ENCODE assay signal across 29 cellular contexts in the genomic region with DNA sequence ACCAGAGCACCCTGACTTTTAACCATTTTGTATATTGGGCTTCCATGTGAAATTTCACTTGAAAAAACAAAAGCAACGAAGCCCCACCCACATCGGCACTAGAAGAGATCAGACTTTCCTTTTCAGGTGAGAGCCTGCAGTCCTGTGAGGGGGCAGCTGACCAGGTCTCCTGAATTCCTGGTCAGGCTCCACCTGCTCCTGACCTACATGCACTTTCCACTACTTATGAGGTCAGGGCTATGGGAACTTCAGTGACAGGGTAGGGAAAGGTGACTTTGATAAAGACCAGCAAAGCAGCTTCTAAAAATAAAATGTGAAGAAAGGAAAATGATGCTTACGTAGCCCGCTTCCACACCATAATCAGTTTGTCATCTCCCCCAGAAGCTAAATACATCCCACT.
"Had no signal": no experiment of that assay in that cellular context is flagged by ENCODE, and none has a peak within 500 bp of the region (broad histone marks: within the 10 kb centered on the region; RNA-seq: fewer than 3 reads in every experiment).

No MANE protein-coding gene starts in this region.

- H3K4me1 Mint-ChIP-seq: WTC11 had no signal

- H3K4me3 ChIP-seq: ascending aorta, body of pancreas, Peyer's patch had no signal

- DNase-seq: activated CD4-positive, alpha-beta T cell treated with anti-CD3 and anti-CD28 coated beads for 48 hours; activated CD4-positive, alpha-beta T cell treated with anti-CD3 and anti-CD28 coated beads, Interleukin-2, amount 50 U/mL, for 4 hours; activated CD4-positive, CD25-positive, alpha-beta regulatory T cell treated with anti-CD3 and anti-CD28 coated beads, Interleukin-2, amount 50 U/mL, for 72 hours; activated CD8-positive, alpha-beta memory T cell treated with anti-CD3 and anti-CD28 coated beads, Interleukin-2, amount 50 U/mL, for 48 hours; activated CD8-positive, alpha-beta T cell treated with anti-CD3 and anti-CD28 coated beads, Interleukin-2, amount 10 ng/mL, durations not matched to agents 7 days and 5 days; activated effector memory CD4-positive, alpha-beta T cell treated with anti-CD3 and anti-CD28 coated beads, Interleukin-2, amount 50 U/mL, for 16 hours; activated naive CD4-positive, alpha-beta T cell treated with Interleukin-2 at 50 U/mL for 16 hours; activated naive CD8-positive, alpha-beta T cell treated with anti-CD3 and anti-CD28 coated beads, Interleukin-2, amount 50 U/mL, for 24 hours; activated T-cell treated with anti-CD3 and anti-CD28 coated beads, Interleukin-2, amount 50 U/mL, for 24 hours; amniotic stem cell; body of pancreas; NCI-H1092; NCI-H1930; NCI-H2107; NCI-H2171 treated with DMSO at 0.1 percent for 48 hours; NCI-H345; NCI-H510A; NCI-H526 treated with DMSO at 0.1 percent for 48 hours; NK-92 treated with Interleukin-12 subunit alpha and Interleukin-12 subunit beta, amount 100 ng/mL, for 24 hours; Peyer's patch; SHP77 treated with DMSO at 0.1 percent for 48 hours; T-helper 17 cell; T-helper 9 cell had no signal

- H3K27ac Mint-ChIP-seq: activated CD8-positive, alpha-beta T cell treated with anti-CD3 and anti-CD28 coated beads, Interleukin-2, amount 10 ng/mL, durations not matched to agents 7 days and 5 days; activated naive CD8-positive, alpha-beta T cell treated with anti-CD3 and anti-CD28 coated beads, Interleukin-2, amount 50 U/mL, for 24 hours; activated T-cell treated with anti-CD3 and anti-CD28 coated beads, Interleukin-2, amount 50 U/mL, for 24 hours; IgD-negative memory B cell; T-helper 17 cell; WTC11 had no signal

- H3K27ac ChIP-seq: ascending aorta, body of pancreas, KMS-11, Peyer's patch, RWPE1 had no signal

- H3K9ac ChIP-seq: KMS-11 had no signal

- H3K9me3 ChIP-seq: ascending aorta, body of pancreas, Peyer's patch had no signal

- ATAC-seq: activated naive CD4-positive, alpha-beta T cell treated with anti-CD3 and anti-CD28 coated beads, Interleukin-2, amount 50 U/mL, for 72 hours; activated naive CD8-positive, alpha-beta T cell treated with anti-CD3 and anti-CD28 coated beads, Interleukin-2, amount 50 U/mL, for 24 hours; body of pancreas; T-helper 17 cell; WTC11 had no signal

- H3K27me3 ChIP-seq: ascending aorta, body of pancreas, Peyer's patch had no signal

- H3K4me3 Mint-ChIP-seq: activated CD8-positive, alpha-beta T cell treated with anti-CD3 and anti-CD28 coated beads, Interleukin-2, amount 10 ng/mL, durations not matched to agents 7 days and 5 days; activated naive CD8-positive, alpha-beta T cell treated with anti-CD3 and anti-CD28 coated beads, Interleukin-2, amount 50 U/mL, for 24 hours; activated T-cell treated with anti-CD3 and anti-CD28 coated beads, Interleukin-2, amount 50 U/mL, for 24 hours; IgD-negative memory B cell; T-helper 17 cell; WTC11 had no signal

- H3K27me3 Mint-ChIP-seq: activated naive CD8-positive, alpha-beta T cell treated with anti-CD3 and anti-CD28 coated beads, Interleukin-2, amount 50 U/mL, for 24 hours; activated T-cell treated with anti-CD3 and anti-CD28 coated beads, Interleukin-2, amount 50 U/mL, for 24 hours; IgD-negative memory B cell; T-helper 17 cell had no signal

- H3K4me1 ChIP-seq: ascending aorta, Peyer's patch had no signal

- H3K9me3 Mint-ChIP-seq: activated naive CD4-positive, alpha-beta T cell treated with anti-CD3 and anti-CD28 coated beads, Interleukin-2, amount 50 U/mL, for 72 hours; activated naive CD8-positive, alpha-beta T cell treated with anti-CD3 and anti-CD28 coated beads, Interleukin-2, amount 50 U/mL, for 24 hours; activated T-cell treated with anti-CD3 and anti-CD28 coated beads, Interleukin-2, amount 50 U/mL, for 24 hours; IgD-negative memory B cell; WTC11 had no signal

- H3K4me2 ChIP-seq: KMS-11 had no signal
